ENCODE assay signal across 25 cellular contexts in genomic region chr16:7421578-7421977, GRCh38.
"Had no signal": no experiment of that assay in that cellular context is flagged by ENCODE, and none has a peak within 500 bp of the region (broad histone marks: within the 10 kb centered on the region; RNA-seq: fewer than 3 reads in every experiment).

No MANE protein-coding gene starts in this region.

- H3K9me3 ChIP-seq: colonic mucosa, esophagus squamous epithelium, gastroesophageal sphincter had no signal

- H3K27ac ChIP-seq: brain microvascular endothelial cell, colonic mucosa, epithelial cell of prostate, esophagus squamous epithelium, gastroesophageal sphincter had no signal

- H3K27me3 ChIP-seq: brain microvascular endothelial cell, colonic mucosa, esophagus squamous epithelium had no signal

- H3K36me3 ChIP-seq: brain microvascular endothelial cell, colonic mucosa, esophagus squamous epithelium, gastroesophageal sphincter had no signal

- H3K4me1 ChIP-seq: colonic mucosa, esophagus squamous epithelium, gastroesophageal sphincter had no signal

- H3K4me3 ChIP-seq: colonic mucosa, esophagus squamous epithelium, gastroesophageal sphincter had no signal

- FAIRE-seq: astrocyte, endometrium, endothelial cell of umbilical vein had no signal

- DNase-seq: activated CD4-positive, alpha-beta memory T cell treated with anti-CD3 and anti-CD28 coated beads for 36 hours; activated CD4-positive, alpha-beta T cell treated with anti-CD3 and anti-CD28 coated beads for 36 hours; activated CD4-positive, alpha-beta T cell treated with anti-CD3 and anti-CD28 coated beads, Interleukin-2, amount 10 ng/mL, durations not matched to agents 24 days and 14 days; activated CD4-positive, CD25-positive, alpha-beta regulatory T cell; activated CD4-positive, CD25-positive, alpha-beta regulatory T cell treated with anti-CD3 and anti-CD28 coated beads, Interleukin-2, amount 50 U/mL, for 72 hours; activated CD8-positive, alpha-beta memory T cell treated with anti-CD3 and anti-CD28 coated beads, Interleukin-2, amount 10 ng/mL, durations not matched to agents 7 days and 5 days; activated CD8-positive, alpha-beta memory T cell treated with anti-CD3 and anti-CD28 coated beads, Interleukin-2, amount 50 U/mL, for 4 hours; activated CD8-positive, alpha-beta T cell treated with anti-CD3 and anti-CD28 coated beads, Interleukin-2, amount 10 ng/mL, durations not matched to agents 7 days and 5 days; activated effector memory CD4-positive, alpha-beta T cell treated with anti-CD3 and anti-CD28 coated beads, Interleukin-2, amount 50 U/mL, for 16 hours; activated naive CD4-positive, alpha-beta T cell treated with anti-CD3 and anti-CD28 coated beads, Interleukin-2, amount 50 U/mL, for 16 hours; activated T-cell treated with anti-CD3 and anti-CD28 coated beads, Interleukin-2, amount 50 U/mL, for 1 hour; activated T-cell treated with anti-CD3 and anti-CD28 coated beads, Interleukin-2, amount 50 U/mL, for 48 hours; amniotic stem cell; brain microvascular endothelial cell; cerebellar nuclear complex; colonic mucosa; effector CD8-positive, alpha-beta T cell; esophagus squamous epithelium; foreskin melanocyte; T-helper 2 cell had no signal

- ATAC-seq: activated CD4-positive, alpha-beta T cell treated with anti-CD3 and anti-CD28 coated beads for 36 hours; activated CD8-positive, alpha-beta memory T cell treated with anti-CD3 and anti-CD28 coated beads, Interleukin-2, amount 10 ng/mL, durations not matched to agents 7 days and 5 days; activated CD8-positive, alpha-beta T cell treated with anti-CD3 and anti-CD28 coated beads, Interleukin-2, amount 10 ng/mL, durations not matched to agents 7 days and 5 days; gastroesophageal sphincter had no signal
